Comparison of ENCODE assay signal across 9 cellular contexts in genomic region chr12:50246873-50247612, GRCh38. TPM values are rescaled to one million over a fixed set of nuclear protein-coding genes. Genes with fewer than 3 reads are reported as not detected.
DNase-seq lines count a peak whose midpoint lies in the region; ATAC-seq and TF ChIP-seq lines count a peak whose summit lies in the region.
"Had no signal": no experiment of that assay in that cellular context is flagged by ENCODE, and none has a peak within 500 bp of the region (broad histone marks: within the 10 kb centered on the region; RNA-seq: fewer than 3 reads in every experiment).

No MANE protein-coding gene starts in this region.

- H3K27me3 ChIP-seq in aorta (ENCODE audit: control insufficient read depth in 1 of 2, insufficient read depth in 2 of 2, low read length in 1 of 2) = no peaks in the 10 kb centered on the region
- H3K27me3 ChIP-seq in GM23338 (ENCODE audit: insufficient read depth) = no peaks in the 10 kb centered on the region

- H3K36me3 ChIP-seq in aorta (ENCODE audit: control insufficient read depth in 1 of 2, insufficient read depth in 2 of 2, low read length in 1 of 2) (no peaks in the 10 kb centered on the region), GM23338 (ENCODE audit: insufficient read depth) (no peaks in the 10 kb centered on the region)

- no peaks in the 10 kb centered on the region for H3K27me3 Mint-ChIP-seq in GM23338 (ENCODE audit: insufficient read depth, low read depth, poor library complexity)

- H3K4me2 ChIP-seq in GM23338 = no peak overlapping the region

- no peak overlapping the region for H3K4me3 ChIP-seq in coronary artery
- H3K4me3 ChIP-seq in aorta (ENCODE audit: low read length in 2 of 2) = no peak overlapping the region
- no peak overlapping the region for H3K4me3 ChIP-seq in GM23338

- H3K27ac Mint-ChIP-seq in GM23338 = no peak overlapping the region
- H3K27ac Mint-ChIP-seq: dendritic cell treated with granulocyte-macrophage colony-stimulating factor and Interleukin-4, amounts not matched to agents 40 ng/mL and 50 ng/mL, for 4 days had no signal

- peaks cover 11% of the 10 kb centered on the region; the same call in 2 of the 3 replicates for H3K4me1 Mint-ChIP-seq in GM23338

- intact Hi-C loops in aorta (cut with DNase I) = loop anchor here (1.0 to 5.0 kb wide), 3 partner anchors 26 to 36 kb away; partner anchors contain the start of gene LIMA1 (in 2 of the 2)

- no peaks in the 10 kb centered on the region for H4K20me1 ChIP-seq in GM23338 (replicated peaks; ENCODE audit: insufficient read depth)

- WGBS in aorta, 2 donors = 0 to 1% methylated on average over 3 of the region's 3 CpGs

- H3K9me3 ChIP-seq in aorta (ENCODE audit: control insufficient read depth, low read length) = no peaks in the 10 kb centered on the region

- no peaks in the 10 kb centered on the region for H3F3A ChIP-seq in GM23338 (replicated peaks; ENCODE audit: low read depth)

- peaks cover 7 to 10% of the 10 kb centered on the region in 2 donors for H3K4me1 ChIP-seq in aorta (ENCODE audit: control insufficient read depth in 1 of 2, insufficient read depth in 2 of 2, low read length in 2 of 2)
- H3K4me1 ChIP-seq in GM23338 (ENCODE audit: insufficient read depth) = no peaks in the 10 kb centered on the region

- H3K27ac ChIP-seq in coronary artery (peak overlapping the region; percentile 65 to 82), aorta (ENCODE audit: low read depth in 1 of 2, low read length in 2 of 2) (peak overlapping the region; percentile 70 to 89), GM23338 (ENCODE audit: low read depth) (no peak overlapping the region)

- TF ChIP-seq CTCF in AG09319 (IDR thresholded peaks at IDR 0.05; ENCODE audit: low read depth, low read length) (no peak), coronary artery (IDR thresholded peaks at IDR 0.05) (no peak), GM23338 (conservative IDR thresholded peaks at IDR 0.05; ENCODE audit: low read depth in 2 of 2) (no peak)

- H2AFZ ChIP-seq in GM23338 = no peak overlapping the region

- peak; percentile 66 for ATAC-seq in GM21723 (IDR thresholded peaks at IDR 0.05; ENCODE audit: unreplicated experiment)
- ATAC-seq in aorta (ENCODE audit: low FRiP score) = peak; percentile 83
- no peak for ATAC-seq in GM23338

- no peaks in the 10 kb centered on the region for H3K79me2 ChIP-seq in GM23338 (replicated peaks; ENCODE audit: insufficient read depth)

- H3K9me3 Mint-ChIP-seq in GM23338 = no peaks in the 10 kb centered on the region
- H3K9me3 Mint-ChIP-seq: dendritic cell treated with granulocyte-macrophage colony-stimulating factor and Interleukin-4, amounts not matched to agents 40 ng/mL and 50 ng/mL, for 4 days had no signal

- H3K4me3 Mint-ChIP-seq in GM23338 = no peak overlapping the region
- H3K4me3 Mint-ChIP-seq: dendritic cell treated with granulocyte-macrophage colony-stimulating factor and Interleukin-4, amounts not matched to agents 40 ng/mL and 50 ng/mL, for 4 days had no signal

- H3K9me2 ChIP-seq in GM23338 (ENCODE audit: insufficient read depth) = no peaks in the 10 kb centered on the region

- DNase-seq in AG09319 (ENCODE audit: extremely low read depth, low read depth) (peak; percentile 87), RKO (ENCODE audit: low spot score) (peak; percentile 94), coronary artery (ENCODE audit: low spot score) (peak; percentile 87), myocyte (ENCODE audit: low read depth) (peak; percentile 98), aorta (peak; percentile 91 to 93), hypothalamus (lab: John Stamatoyannopoulos, UW) (no peak), GM23338 (ENCODE audit: low spot score) (no peak)

- H3K36me3 Mint-ChIP-seq in GM23338 (ENCODE audit: low read depth) = no peaks in the 10 kb centered on the region

TF ChIP-seq in GM23338, 12 proteins besides CTCF, POLR2A, EP300 and RAD21 (continues in another document):
- no peak for TF ChIP-seq ZNF462 (CRISPR knock-in tag; IDR thresholded peaks at IDR 0.05)
- no peak for TF ChIP-seq STAT1 (IDR thresholded peaks at IDR 0.05; ENCODE audit: unreplicated experiment)
- no peak for TF ChIP-seq CREB1 (CRISPR knock-in tag; IDR thresholded peaks at IDR 0.05; ENCODE audit: low read depth)
- TF ChIP-seq REST (IDR thresholded peaks at IDR 0.05; ENCODE audit: unreplicated experiment) = no peak

RNA-seq across cellular contexts. Expression of gene LIMA1, which starts 36.3 kb away (rescaled TPM):
- total RNA-seq in myocyte (137 and 205 TPM in 2 replicates), aorta (100 to 1,000 TPM; 131 to 177 TPM)
- polyA plus RNA-seq in myocyte (2012) = 112 TPM
- polyA plus RNA-seq in aorta (100 to 1,000 TPM in 1 of 2 donors, 10 to 100 TPM in 1; 35.9 to 148 TPM), GM23338 (2016; fragmentation: Nextera tagmentation; extraction: Ambion mirVana) (24.7 and 27.7 TPM in 2 replicates)
- total RNA-seq in GM23338 (2014; rRNA removed; shearing (Covaris generic)) = 26.3 and 29.6 TPM in 2 replicates

Comparison
In these comparisons a context has a peak if more than half of its experiments do, and no peak if none do; other contexts are left out.
1. DNase-seq: peak in AG09319 (single experiment), RKO (single experiment), coronary artery (single experiment), myocyte (single experiment) and aorta (2 of 2); none in hypothalamus (0 of 51) and GM23338 (single experiment).